ENCODE assay signal across 6 cellular contexts in genomic region chr13:38017320-38017719, GRCh38.
"Had no signal": no experiment of that assay in that cellular context is flagged by ENCODE, and none has a peak within 500 bp of the region (broad histone marks: within the 10 kb centered on the region; RNA-seq: fewer than 3 reads in every experiment).

No MANE protein-coding gene starts in this region.

- H3K4me3 ChIP-seq: K562 had no signal

- H3K27ac ChIP-seq: HL-60, KMS-11 had no signal

- DNase-seq: IMR-90, KBM-7, KG1 had no signal
